In the genomic region with DNA sequence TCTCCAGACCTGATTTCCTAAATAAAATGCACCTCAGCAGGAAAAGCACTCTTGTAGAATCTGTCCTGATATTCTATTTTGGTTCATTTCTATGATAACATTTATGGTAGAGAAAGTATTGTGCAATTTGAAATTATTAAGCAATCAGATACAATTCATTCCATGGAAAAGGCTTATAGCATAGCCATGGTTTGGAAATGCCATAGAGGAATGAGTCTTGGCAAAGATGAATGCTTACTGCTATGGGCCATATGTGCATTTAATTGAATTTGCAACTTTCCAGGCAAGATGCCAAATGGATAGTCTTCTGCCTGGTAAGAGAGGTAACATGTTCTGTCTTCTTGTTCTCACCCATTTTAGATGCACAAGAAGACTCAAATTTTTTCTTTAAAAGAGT, we compare ENCODE assay signal across 11 cellular contexts.
DNase-seq lines count a peak whose midpoint lies in the region; TF ChIP-seq lines count a peak whose summit lies in the region.
"Had no signal": no experiment of that assay in that cellular context is flagged by ENCODE, and none has a peak within 500 bp of the region (broad histone marks: within the 10 kb centered on the region; RNA-seq: fewer than 3 reads in every experiment).

No MANE protein-coding gene starts in this region.

- DNase-seq in D341Med (ENCODE audit: low spot score) (peak; percentile 18), NCI-H2171 treated with DMSO at 0.1 percent for 48 hours (lab: John Stamatoyannopoulos, UW) (peak; percentile 95), cardiac fibroblast (ENCODE audit: low read depth in 2 of 2) (peak; percentile 48 to 59), non-pigmented ciliary epithelial cell (ENCODE audit: low read depth) (peak; percentile 30), Karpas-422 (no peak), NAMALWA (ENCODE audit: low spot score) (no peak), vagina (ENCODE audit: extremely low spot score in 2 of 2) (no peak)
- DNase-seq: activated CD4-positive, alpha-beta T cell treated with anti-CD3 and anti-CD28 coated beads, Interleukin-2, amount 50 U/mL, for 1 hour; NCI-H187 treated with DMSO at 0.1 percent for 48 hours; nephron progenitor cell; PC-3 had no signal

- H3K36me3 ChIP-seq in Karpas-422 (ENCODE audit: insufficient read depth, low read length) = no peaks in the 10 kb centered on the region
- H3K36me3 ChIP-seq in vagina = no peaks in the 10 kb centered on the region

- no peaks in the 10 kb centered on the region for H4K20me1 ChIP-seq in Karpas-422 (ENCODE audit: insufficient read depth, low read depth, low read length)

- intact Hi-C loops in vagina (cut with DNase I) = no loop called here

- no peaks in the 10 kb centered on the region for H3K9me2 ChIP-seq in Karpas-422 (replicated peaks; ENCODE audit: insufficient read depth, low read length)

- TF ChIP-seq CTCF in cardiac fibroblast (IDR thresholded peaks at IDR 0.05; ENCODE audit: low read depth, low read length) (no peak), vagina (IDR thresholded peaks at IDR 0.05) (no peak)

- H3K4me1 ChIP-seq in Karpas-422 (ENCODE audit: low read length) (no peaks in the 10 kb centered on the region), vagina (no peaks in the 10 kb centered on the region)

- TF ChIP-seq POLR2A in vagina (IDR thresholded peaks at IDR 0.05) = no peak

- no peak overlapping the region for H3K4me2 ChIP-seq in Karpas-422 (ENCODE audit: low read depth, low read length, poor library complexity, severe bottlenecking)

- H3K9me3 ChIP-seq in Karpas-422 (ENCODE audit: low read length) (no peaks in the 10 kb centered on the region), vagina (no peaks in the 10 kb centered on the region)

- no peak overlapping the region for H3K27ac ChIP-seq in Karpas-422 (ENCODE audit: low read length)
- no peak overlapping the region for H3K27ac ChIP-seq in vagina

- H3K27me3 ChIP-seq in Karpas-422 (ENCODE audit: low read length) (no peaks in the 10 kb centered on the region), vagina (no peaks in the 10 kb centered on the region)

- H3K4me3 ChIP-seq in cardiac fibroblast (replicated peaks in 1 of 2; ENCODE audit: low read depth in 2 of 2, low read length in 2 of 2) (no peak overlapping the region), Karpas-422 (ENCODE audit: low read length) (no peak overlapping the region), vagina (no peak overlapping the region)

- H3K9ac ChIP-seq in Karpas-422 (ENCODE audit: low read length) = no peak overlapping the region

- no peaks in the 10 kb centered on the region for H3K79me2 ChIP-seq in Karpas-422 (ENCODE audit: low read length)

- H2AFZ ChIP-seq in Karpas-422 (ENCODE audit: low read length) = no peak overlapping the region

Comparison
In these comparisons a context has a peak if more than half of its experiments do, and no peak if none do; other contexts are left out.
1. DNase-seq: peak in D341Med (single experiment), NCI-H2171 treated with DMSO at 0.1 percent for 48 hours (single experiment), cardiac fibroblast (2 of 2) and non-pigmented ciliary epithelial cell (single experiment); none in Karpas-422 (single experiment), NAMALWA (single experiment) and vagina (0 of 2).